Comparison of ENCODE assay signal across 10 cellular contexts in genomic region chr2:132475615-132476014, GRCh38. TPM values are rescaled to one million over a fixed set of nuclear protein-coding genes. Genes with fewer than 3 reads are reported as not detected.
"Had no signal": no experiment of that assay in that cellular context is flagged by ENCODE, and none has a peak within 500 bp of the region (broad histone marks: within the 10 kb centered on the region; RNA-seq: fewer than 3 reads in every experiment).

No MANE protein-coding gene starts in this region.

- FAIRE-seq: HTR-8/SVneo had no signal

- H3K36me3 ChIP-seq: HAP-1 had no signal

- H3K4me1 ChIP-seq: HAP-1 had no signal

- DNase-seq: GM23248, GOT3, H7, HFFc6, KBM-7 had no signal

- H3K4me3 ChIP-seq: GM23248, HAP-1 had no signal

- H3K9me3 ChIP-seq: HAP-1 had no signal

- H3K4me2 ChIP-seq: KMS-11 had no signal

- H3K27ac ChIP-seq: GM23248, KMS-11 had no signal

- ATAC-seq: HCT116 had no signal

- H2AFZ ChIP-seq: GM23248 had no signal

- H3K9ac ChIP-seq: GM23248, KMS-11 had no signal

RNA-seq across cellular contexts. Expression of gene GPR39, which starts 59.0 kb away (rescaled TPM):
- polyA plus RNA-seq: IgD-negative memory B cell had no signal
